ENCODE assay signal across 13 cellular contexts in genomic region chr19:41305923-41306322, GRCh38. TPM values are rescaled to one million over a fixed set of nuclear protein-coding genes. Genes with fewer than 3 reads are reported as not detected.
DNase-seq lines count a peak whose midpoint lies in the region; ATAC-seq and TF ChIP-seq lines count a peak whose summit lies in the region.
"Had no signal": no experiment of that assay in that cellular context is flagged by ENCODE, and none has a peak within 500 bp of the region (broad histone marks: within the 10 kb centered on the region; RNA-seq: fewer than 3 reads in every experiment).

No MANE protein-coding gene starts in this region.

- peaks cover 56% of the 10 kb centered on the region for H3K36me3 Mint-ChIP-seq in stimulated activated naive CD8-positive, alpha-beta T cell treated with anti-CD3 and anti-CD28 coated beads, Interleukin-15, Interleukin-2, amounts not matched to agents 100 ng/mL and 50 ng/mL, for 24 hours (ENCODE audit: low read depth)
- peaks cover 88% of the 10 kb centered on the region for H3K36me3 Mint-ChIP-seq in activated CD4-positive, alpha-beta memory T cell treated with anti-CD3 and anti-CD28 coated beads, Interleukin-2, amount 10 ng/mL, durations not matched to agents 7 days and 5 days (ENCODE audit: low read depth)
- peaks cover 9 to 21% of the 10 kb centered on the region in 2 donors for H3K36me3 Mint-ChIP-seq in naive B cell

- peak overlapping the region; percentile 67 for H3K27ac Mint-ChIP-seq in stimulated activated naive CD8-positive, alpha-beta T cell treated with anti-CD3 and anti-CD28 coated beads, Interleukin-15, Interleukin-2, amounts not matched to agents 100 ng/mL and 50 ng/mL, for 24 hours
- peak overlapping the region; percentile 98 for H3K27ac Mint-ChIP-seq in activated CD4-positive, alpha-beta memory T cell treated with anti-CD3 and anti-CD28 coated beads, Interleukin-2, amount 10 ng/mL, durations not matched to agents 7 days and 5 days
- peak overlapping the region in 4 of 6 donors; percentile 18 to 97 (median 64) for H3K27ac Mint-ChIP-seq in naive B cell

- H3K9me3 Mint-ChIP-seq in stimulated activated naive CD8-positive, alpha-beta T cell treated with anti-CD3 and anti-CD28 coated beads, Interleukin-15, Interleukin-2, amounts not matched to agents 100 ng/mL and 50 ng/mL, for 24 hours = no peaks in the 10 kb centered on the region
- H3K9me3 Mint-ChIP-seq in activated CD4-positive, alpha-beta memory T cell treated with anti-CD3 and anti-CD28 coated beads, Interleukin-2, amount 10 ng/mL, durations not matched to agents 7 days and 5 days = no peaks in the 10 kb centered on the region
- no peaks in the 10 kb centered on the region for H3K9me3 Mint-ChIP-seq in naive B cell

- ATAC-seq in stimulated activated naive CD8-positive, alpha-beta T cell treated with anti-CD3 and anti-CD28 coated beads, Interleukin-15, Interleukin-2, amounts not matched to agents 100 U/mL and 50 U/mL, for 24 hours = no peak
- ATAC-seq in naive B cell (ENCODE audit: low read depth in 2 of 2) (no peak), GM18870 (IDR thresholded peaks at IDR 0.05; ENCODE audit: unreplicated experiment) (no peak)

- WGBS in mammary epithelial cell (ENCODE audit: low coverage, missing lambda C conversion rate) = no CpG with 5 or more reads among the region's 2 CpGs

- no peaks in the 10 kb centered on the region for H3K9me3 ChIP-seq in vagina
- H3K9me3 ChIP-seq in mammary epithelial cell (replicated peaks; ENCODE audit: insufficient read depth, low read length) = no peaks in the 10 kb centered on the region
- H3K9me3 ChIP-seq: BE2C had no signal

- no TSS peak for BruUV-seq in mammary epithelial cell (replicated peaks; lab: Mats Ljungman, UMichigan)

- H3K36me3 ChIP-seq in vagina (peaks cover 0 to 60% of the 10 kb centered on the region in 2 donors), mammary epithelial cell (ENCODE audit: insufficient read depth, low read length) (peaks cover 35% of the 10 kb centered on the region)

- intact Hi-C loops in vagina (cut with DNase I) (loop anchor here (5.0 to 10.0 kb wide), 2 partner anchors 39 to 101 kb away; no protein-coding TSS in a partner anchor), mammary epithelial cell (cut with micrococcal nuclease) (loop anchor here (5.0 kb wide), 1 partner anchor 149 kb away; no protein-coding TSS in a partner anchor)

- no peak overlapping the region for H2AFZ ChIP-seq in mammary epithelial cell (ENCODE audit: low read depth, low read length)

- dilution Hi-C loops in mammary epithelial cell (cut with HindIII; ENCODE audit: low sequenced_read_pairs) = no loop called here

- H3K4me2 ChIP-seq in mammary epithelial cell (ENCODE audit: insufficient read depth, low read depth, low read length) = no peak overlapping the region

- no peak for TF ChIP-seq POLR2A in vagina (IDR thresholded peaks at IDR 0.05)

- TF ChIP-seq CTCF in vagina (IDR thresholded peaks at IDR 0.05) = no peak
- no peak for TF ChIP-seq CTCF in mammary epithelial cell (conservative IDR thresholded peaks at IDR 0.05 in 1 of 2, IDR thresholded peaks at IDR 0.05 in 1 of 2; ENCODE audit: extremely low read depth in 1 of 2, insufficient read depth in 1 of 2, low read depth in 1 of 2, low read length in 2 of 2)

- peaks cover 92% of the 10 kb centered on the region for H3K4me1 Mint-ChIP-seq in stimulated activated naive CD8-positive, alpha-beta T cell treated with anti-CD3 and anti-CD28 coated beads, Interleukin-15, Interleukin-2, amounts not matched to agents 100 ng/mL and 50 ng/mL, for 24 hours (ENCODE audit: low read depth)
- peaks cover 88% of the 10 kb centered on the region for H3K4me1 Mint-ChIP-seq in activated CD4-positive, alpha-beta memory T cell treated with anti-CD3 and anti-CD28 coated beads, Interleukin-2, amount 10 ng/mL, durations not matched to agents 7 days and 5 days
- H3K4me1 Mint-ChIP-seq in naive B cell = peaks cover 55 to 83% (median 70%) of the 10 kb centered on the region in 3 donors

- H3K27ac ChIP-seq in vagina (peak overlapping the region; percentile 42), mammary epithelial cell (ENCODE audit: insufficient read depth, low read depth, low read length) (no peak overlapping the region)

- in situ Hi-C loops in mammary epithelial cell (cut with MboI; ENCODE audit: low sequenced_read_pairs in 2 of 2) = loop anchor here in 1 of 2 donors (25.0 kb wide), 1 partner anchor 256 kb away; no protein-coding TSS in a partner anchor

- H3K4me1 ChIP-seq in vagina (peaks cover 20% of the 10 kb centered on the region), mammary epithelial cell (ENCODE audit: insufficient read depth, low read length) (peaks cover 9% of the 10 kb centered on the region)

- H3K27me3 ChIP-seq in vagina = no peaks in the 10 kb centered on the region
- no peaks in the 10 kb centered on the region for H3K27me3 ChIP-seq in mammary epithelial cell (ENCODE audit: insufficient read depth, low read length)
- H3K27me3 ChIP-seq: BE2C had no signal

- CTCF ChIA-PET in activated CD4-positive, alpha-beta memory T cell treated with anti-CD3 and anti-CD28 coated beads, Interleukin-2, amount 10 ng/mL, durations not matched to agents 7 days and 5 days (lab: Charles Lee) = interaction anchor here (1.1 to 11.5 kb wide), 4 partner anchors 42 to 555 kb away, joined by 3 to 114 read pairs (median 4); partner anchors contain the start of genes ACTMAP, HNRNPUL1 and SNRPA
- CTCF ChIA-PET in mammary epithelial cell (lab: Charles Lee; ENCODE audit: low non-redundant PET) = no interaction called here

- no peak overlapping the region for H3K4me3 Mint-ChIP-seq in stimulated activated naive CD8-positive, alpha-beta T cell treated with anti-CD3 and anti-CD28 coated beads, Interleukin-15, Interleukin-2, amounts not matched to agents 100 ng/mL and 50 ng/mL, for 24 hours
- peak overlapping the region; percentile 98 for H3K4me3 Mint-ChIP-seq in activated CD4-positive, alpha-beta memory T cell treated with anti-CD3 and anti-CD28 coated beads, Interleukin-2, amount 10 ng/mL, durations not matched to agents 7 days and 5 days
- no peak overlapping the region for H3K4me3 Mint-ChIP-seq in naive B cell

- no peak for DNase-seq in stimulated activated naive CD8-positive, alpha-beta T cell treated with anti-CD3 and anti-CD28 coated beads, Interleukin-15, Interleukin-2, amounts not matched to agents 100 U/mL and 50 U/mL, for 24 hours
- DNase-seq in activated CD4-positive, alpha-beta memory T cell treated with anti-CD3 and anti-CD28 coated beads, Interleukin-2, amount 10 ng/mL, durations not matched to agents 7 days and 5 days = no peak
- DNase-seq in naive B cell = no peak
- DNase-seq in vagina (ENCODE audit: extremely low spot score in 2 of 2) = no peak
- no peak for DNase-seq in mammary epithelial cell
- no peak for DNase-seq in NCI-H2171 treated with DMSO at 0.1 percent for 48 hours (lab: John Stamatoyannopoulos, UW)
- DNase-seq: activated effector memory CD4-positive, alpha-beta T cell treated with anti-CD3 and anti-CD28 coated beads, Interleukin-2, amount 50 U/mL, for 16 hours; BE2C; caudate nucleus; NCI-H1092; stimulated activated CD4-positive, alpha-beta T cell treated with anti-CD3 and anti-CD28 coated beads, Interleukin-15, amount 100 ng/mL, for 24 hours had no signal

- H4K20me1 ChIP-seq in mammary epithelial cell (ENCODE audit: insufficient read depth, low read length) = no peaks in the 10 kb centered on the region

- H3K9ac ChIP-seq in mammary epithelial cell (ENCODE audit: insufficient read depth, low read length) = no peak overlapping the region

- H3K27me3 Mint-ChIP-seq in stimulated activated naive CD8-positive, alpha-beta T cell treated with anti-CD3 and anti-CD28 coated beads, Interleukin-15, Interleukin-2, amounts not matched to agents 100 ng/mL and 50 ng/mL, for 24 hours = no peaks in the 10 kb centered on the region
- no peaks in the 10 kb centered on the region for H3K27me3 Mint-ChIP-seq in activated CD4-positive, alpha-beta memory T cell treated with anti-CD3 and anti-CD28 coated beads, Interleukin-2, amount 10 ng/mL, durations not matched to agents 7 days and 5 days
- H3K27me3 Mint-ChIP-seq in naive B cell = no peaks in the 10 kb centered on the region

- POLR2A ChIA-PET in activated CD4-positive, alpha-beta memory T cell treated with anti-CD3 and anti-CD28 coated beads, Interleukin-2, amount 10 ng/mL, durations not matched to agents 7 days and 5 days (lab: Charles Lee) = interaction anchor here (1.1 to 18.4 kb wide), 8 partner anchors 9 to 258 kb away, joined by 3 to 348 read pairs (median 32); partner anchors contain the start of genes B9D2, HNRNPUL1 and TGFB1

- H3K79me2 ChIP-seq in mammary epithelial cell (ENCODE audit: insufficient read depth, low read length) = peaks cover 5% of the 10 kb centered on the region

- no peak overlapping the region for H3K4me3 ChIP-seq in vagina
- H3K4me3 ChIP-seq in mammary epithelial cell (replicated peaks in 1 of 3; ENCODE audit: insufficient read depth in 1 of 3, low read depth in 2 of 3, low read length in 3 of 3) = no peak overlapping the region

RNA-seq across cellular contexts. Expression of gene CCDC97, which starts 4.0 kb away (rescaled TPM):
- total RNA-seq in activated CD4-positive, alpha-beta memory T cell treated with anti-CD3 and anti-CD28 coated beads, Interleukin-2, amount 10 ng/mL, durations not matched to agents 7 days and 5 days = 10 to 100 TPM; 43.0 to 43.4 TPM
- 10 to 100 TPM; 19.8 to 37.2 (median 31.7) TPM for polyA plus RNA-seq in naive B cell (ENCODE audit: low read depth in 6 of 6)
- 16.9 TPM for total RNA-seq in vagina
- total RNA-seq in mammary epithelial cell = 10 to 100 TPM; 10.8 to 24.8 TPM
- 9.5 TPM for polyA plus RNA-seq in mammary epithelial cell
- polyA minus RNA-seq in mammary epithelial cell = 34.4 TPM

RNA-seq across cellular contexts. Expression of gene HNRNPUL1, which starts 41.8 kb away (rescaled TPM):
- 100 to 1,000 TPM; 373 to 398 TPM for total RNA-seq in activated CD4-positive, alpha-beta memory T cell treated with anti-CD3 and anti-CD28 coated beads, Interleukin-2, amount 10 ng/mL, durations not matched to agents 7 days and 5 days
- polyA plus RNA-seq in naive B cell (ENCODE audit: low read depth in 6 of 6) (10 to 100 TPM; 26.2 to 85.3 (median 54.4) TPM), mammary epithelial cell (38.8 TPM)
- total RNA-seq in vagina (116 TPM), mammary epithelial cell (100 to 1,000 TPM in 1 of 2 donors, 10 to 100 TPM in 1; 80.7 to 175 TPM)
- 148 TPM for polyA minus RNA-seq in mammary epithelial cell

RNA-seq across cellular contexts. Expression of gene TGFB1, which starts 47.8 kb away (rescaled TPM):
- total RNA-seq in activated CD4-positive, alpha-beta memory T cell treated with anti-CD3 and anti-CD28 coated beads, Interleukin-2, amount 10 ng/mL, durations not matched to agents 7 days and 5 days = 100 to 1,000 TPM; 236 to 247 TPM
- polyA plus RNA-seq in naive B cell (ENCODE audit: low read depth in 6 of 6) (10 to 100 TPM; 20.1 to 61.9 (median 35.4) TPM), mammary epithelial cell (9.8 TPM)
- total RNA-seq in vagina (53.3 TPM), mammary epithelial cell (10 to 100 TPM in 1 of 2 donors, 1 to 10 TPM in 1; 9.8 to 84.1 TPM)
- 52.0 TPM for polyA minus RNA-seq in mammary epithelial cell

RNA-seq across cellular contexts. Expression of gene B9D2, which starts 58.0 kb away (rescaled TPM):
- 10 to 100 TPM; 10.8 to 11.2 TPM for total RNA-seq in activated CD4-positive, alpha-beta memory T cell treated with anti-CD3 and anti-CD28 coated beads, Interleukin-2, amount 10 ng/mL, durations not matched to agents 7 days and 5 days
- 10 to 100 TPM in 5 of 6 donors, 1 to 10 TPM in 1; 3.2 to 17.3 (median 14.3) TPM for polyA plus RNA-seq in naive B cell (ENCODE audit: low read depth in 6 of 6)
- total RNA-seq in vagina = not detected
- 1 to 10 TPM; 3.0 to 3.6 TPM for total RNA-seq in mammary epithelial cell
- 5.3 TPM for polyA plus RNA-seq in mammary epithelial cell
- polyA minus RNA-seq in mammary epithelial cell = 0.57 TPM
